Comparison of ENCODE assay signal across 30 cellular contexts in the genomic region with DNA sequence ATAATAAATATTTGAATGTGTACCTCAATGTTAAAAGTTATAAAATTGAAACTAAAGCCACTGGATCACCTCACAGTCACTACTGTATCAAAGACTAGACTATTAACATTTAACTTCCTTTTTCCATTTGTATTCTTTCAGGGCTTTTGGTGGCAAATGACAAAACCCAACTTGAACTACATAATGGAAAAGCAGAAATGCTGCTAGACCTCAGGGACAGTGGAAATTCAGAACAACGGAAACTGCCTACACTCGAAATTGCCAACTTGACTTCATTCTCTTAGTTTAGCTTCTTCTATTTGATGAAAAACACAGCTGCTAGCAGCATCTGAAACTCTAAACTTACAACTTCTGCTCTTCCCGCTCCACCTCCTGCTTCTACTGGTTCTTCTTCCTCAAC. TPM values are rescaled to one million over a fixed set of nuclear protein-coding genes. Genes with fewer than 3 reads are reported as not detected.
"Had no signal": no experiment of that assay in that cellular context is flagged by ENCODE, and none has a peak within 500 bp of the region (broad histone marks: within the 10 kb centered on the region; RNA-seq: fewer than 3 reads in every experiment).

No MANE protein-coding gene starts in this region.

- H3K36me3 Mint-ChIP-seq: activated CD8-positive, alpha-beta memory T cell treated with anti-CD3 and anti-CD28 coated beads, Interleukin-2, amount 10 ng/mL, durations not matched to agents 7 days and 5 days; activated naive CD4-positive, alpha-beta T cell treated with anti-CD3 and anti-CD28 coated beads, Interleukin-2, amount 50 U/mL, for 24 hours; type B pancreatic cell had no signal

- DNase-seq: activated CD4-positive, alpha-beta T cell treated with anti-CD3 and anti-CD28 coated beads for 36 hours; activated CD4-positive, CD25-positive, alpha-beta regulatory T cell; activated CD8-positive, alpha-beta memory T cell treated with anti-CD3 and anti-CD28 coated beads, Interleukin-2, amount 10 ng/mL, durations not matched to agents 7 days and 5 days; activated CD8-positive, alpha-beta T cell treated with anti-CD3 and anti-CD28 coated beads, Interleukin-2, amount 10 ng/mL, durations not matched to agents 7 days and 5 days; activated T-cell treated with anti-CD3 and anti-CD28 coated beads, Interleukin-2, amount 50 U/mL, for 48 hours; anterior cingulate cortex; dermis blood vessel endothelial cell; effector CD4-positive, alpha-beta T cell; glutamatergic neuron; islet precursor cell; left ventricle myocardium superior; nephron progenitor cell; ovary; retina; stimulated activated CD4-positive, alpha-beta T cell treated with anti-CD3 and anti-CD28 coated beads, Interleukin-12 subunit alpha, Interleukin-12 subunit beta, amount 100 ng/mL, for 4 hours; stimulated activated CD4-positive, alpha-beta T cell treated with anti-CD3 and anti-CD28 coated beads, Interleukin-4, amount 100 ng/mL, for 1 hour; stimulated activated naive CD8-positive, alpha-beta T cell treated with anti-CD3 and anti-CD28 coated beads, Interleukin-15, amount 100 ng/mL, for 72 hours; substantia nigra; T-helper 2 cell; uterus had no signal

- H3K4me3 Mint-ChIP-seq: activated CD4-positive, alpha-beta T cell treated with anti-CD3 and anti-CD28 coated beads for 36 hours; activated CD8-positive, alpha-beta memory T cell treated with anti-CD3 and anti-CD28 coated beads, Interleukin-2, amount 10 ng/mL, durations not matched to agents 7 days and 5 days; activated CD8-positive, alpha-beta T cell treated with anti-CD3 and anti-CD28 coated beads, Interleukin-2, amount 10 ng/mL, durations not matched to agents 7 days and 5 days; activated naive CD4-positive, alpha-beta T cell treated with anti-CD3 and anti-CD28 coated beads, Interleukin-2, amount 50 U/mL, for 24 hours; central memory CD8-positive, alpha-beta T cell; nephron progenitor cell; stimulated activated naive CD8-positive, alpha-beta T cell treated with anti-CD3 and anti-CD28 coated beads, Interleukin-15, amount 100 ng/mL, for 72 hours; type B pancreatic cell had no signal

- H3K9me3 ChIP-seq: neutrophil, ovary, prostate gland, uterus had no signal

- H3K4me1 Mint-ChIP-seq: activated CD4-positive, alpha-beta T cell treated with anti-CD3 and anti-CD28 coated beads for 36 hours; activated CD8-positive, alpha-beta memory T cell treated with anti-CD3 and anti-CD28 coated beads, Interleukin-2, amount 10 ng/mL, durations not matched to agents 7 days and 5 days; activated naive CD4-positive, alpha-beta T cell treated with anti-CD3 and anti-CD28 coated beads, Interleukin-2, amount 50 U/mL, for 24 hours; central memory CD8-positive, alpha-beta T cell; nephron progenitor cell had no signal

- ATAC-seq: activated CD4-positive, alpha-beta T cell treated with anti-CD3 and anti-CD28 coated beads for 36 hours; activated CD8-positive, alpha-beta memory T cell treated with anti-CD3 and anti-CD28 coated beads, Interleukin-2, amount 10 ng/mL, durations not matched to agents 7 days and 5 days; activated CD8-positive, alpha-beta T cell treated with anti-CD3 and anti-CD28 coated beads, Interleukin-2, amount 10 ng/mL, durations not matched to agents 7 days and 5 days; left ventricle myocardium superior; sciatic nerve; stimulated activated naive CD8-positive, alpha-beta T cell treated with anti-CD3 and anti-CD28 coated beads, Interleukin-15, amount 100 ng/mL, for 72 hours had no signal

- H3K27ac ChIP-seq: epithelial cell of prostate, neutrophil, ovary, prostate gland, skin epidermis, uterus had no signal

- H3K9me3 Mint-ChIP-seq: activated naive CD4-positive, alpha-beta T cell treated with anti-CD3 and anti-CD28 coated beads, Interleukin-2, amount 50 U/mL, for 24 hours; activated T-helper 2 cell treated with anti-CD3 and anti-CD28 coated beads, Interferon-gamma antibody, Interleukin-2, Interleukin-4, amounts not matched to agents 10 μg/mL and 5 μg/mL and 100 μg/mL, durations not matched to agents 14 hours and 24 hours and 36 hours; central memory CD8-positive, alpha-beta T cell; nephron progenitor cell; stimulated activated naive CD8-positive, alpha-beta T cell treated with anti-CD3 and anti-CD28 coated beads, Interleukin-15, amount 100 ng/mL, for 72 hours; type B pancreatic cell had no signal

- H3K4me1 ChIP-seq: prostate gland, uterus had no signal

- H3K27me3 Mint-ChIP-seq: activated CD8-positive, alpha-beta memory T cell treated with anti-CD3 and anti-CD28 coated beads, Interleukin-2, amount 10 ng/mL, durations not matched to agents 7 days and 5 days; activated naive CD4-positive, alpha-beta T cell treated with anti-CD3 and anti-CD28 coated beads, Interleukin-2, amount 50 U/mL, for 24 hours; stimulated activated naive CD8-positive, alpha-beta T cell treated with anti-CD3 and anti-CD28 coated beads, Interleukin-15, amount 100 ng/mL, for 72 hours; type B pancreatic cell had no signal

- H3K36me3 ChIP-seq: neutrophil, ovary, prostate gland, uterus had no signal

- H3K27ac Mint-ChIP-seq: activated CD4-positive, alpha-beta T cell treated with anti-CD3 and anti-CD28 coated beads for 36 hours; activated CD8-positive, alpha-beta memory T cell treated with anti-CD3 and anti-CD28 coated beads, Interleukin-2, amount 10 ng/mL, durations not matched to agents 7 days and 5 days; activated CD8-positive, alpha-beta T cell treated with anti-CD3 and anti-CD28 coated beads, Interleukin-2, amount 10 ng/mL, durations not matched to agents 7 days and 5 days; activated naive CD4-positive, alpha-beta T cell treated with anti-CD3 and anti-CD28 coated beads, Interleukin-2, amount 50 U/mL, for 24 hours; activated T-helper 2 cell treated with anti-CD3 and anti-CD28 coated beads, Interferon-gamma antibody, Interleukin-2, Interleukin-4, amounts not matched to agents 10 μg/mL and 5 μg/mL and 100 μg/mL, durations not matched to agents 14 hours and 24 hours and 36 hours; nephron progenitor cell; stimulated activated naive CD8-positive, alpha-beta T cell treated with anti-CD3 and anti-CD28 coated beads, Interleukin-15, amount 100 ng/mL, for 72 hours; type B pancreatic cell had no signal

- H3K27me3 ChIP-seq: neutrophil, ovary, uterus had no signal

- H3K4me3 ChIP-seq: ovary, prostate gland, skin epidermis, uterus had no signal

RNA-seq across cellular contexts. Expression of gene NTNG1, which starts 34.9 kb away (rescaled TPM):
- total RNA-seq: activated CD8-positive, alpha-beta T cell treated with anti-CD3 and anti-CD28 coated beads, Interleukin-2, amount 10 ng/mL, durations not matched to agents 7 days and 5 days; activated T-helper 2 cell treated with anti-CD3 and anti-CD28 coated beads, Interferon-gamma antibody, Interleukin-2, Interleukin-4, amounts not matched to agents 10 μg/mL and 5 μg/mL and 100 μg/mL, durations not matched to agents 14 hours and 24 hours and 36 hours; lung microvascular endothelial cell had no signal
